Comparison of ENCODE assay signal across 27 cellular contexts in the genomic region with DNA sequence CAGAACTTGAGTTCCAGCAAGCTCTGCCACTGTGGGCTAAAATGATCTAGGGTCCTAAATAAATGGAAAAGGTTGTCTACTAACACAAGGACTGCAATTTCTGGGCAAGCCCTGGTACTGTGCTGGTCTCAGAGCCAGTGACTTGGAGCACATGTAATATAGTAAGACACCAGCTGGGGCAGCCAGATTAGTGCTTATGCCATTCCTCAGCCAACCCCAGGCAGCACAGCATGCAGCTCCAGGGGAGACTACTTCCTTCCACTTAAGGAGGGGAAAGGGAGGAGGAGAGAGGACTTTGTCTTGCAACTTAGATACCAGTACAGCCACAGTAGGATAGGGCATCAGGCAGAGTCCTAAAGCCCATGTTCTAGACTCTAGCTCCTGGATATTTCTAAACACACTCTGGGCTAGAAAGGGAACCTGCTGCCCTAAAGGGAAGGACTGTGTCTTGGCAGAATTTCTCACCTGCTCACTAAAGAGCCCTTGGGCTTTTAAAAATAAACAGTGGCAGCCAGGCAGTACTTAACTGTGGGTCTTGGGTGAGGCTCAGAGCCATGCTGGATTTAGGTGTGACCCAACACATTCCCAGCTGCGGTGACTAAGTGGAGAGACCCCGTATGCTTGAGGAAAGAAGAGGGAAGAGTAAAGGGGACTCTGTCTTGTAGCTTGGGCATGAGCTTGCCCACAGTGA.
DNase-seq lines count a peak whose midpoint lies in the region; ATAC-seq lines count a peak whose summit lies in the region.
"Had no signal": no experiment of that assay in that cellular context is flagged by ENCODE, and none has a peak within 500 bp of the region (broad histone marks: within the 10 kb centered on the region; RNA-seq: fewer than 3 reads in every experiment).

No MANE protein-coding gene starts in this region.

- H3K4me3 Mint-ChIP-seq in stimulated activated memory B cell treated with anti-CD40 and anti-IgM and Interleukin-4, amounts not matched to agents 10 μg/mL and 1 μg/mL and 100 μg/mL, for 72 hours, result no peak overlapping the region
- H3K4me3 Mint-ChIP-seq in activated naive CD8-positive, alpha-beta T cell treated with anti-CD3 and anti-CD28 coated beads for 36 hours, result no peak overlapping the region
- H3K4me3 Mint-ChIP-seq: CD4-positive, alpha-beta memory T cell; central memory CD8-positive, alpha-beta T cell; immature natural killer cell; T-helper 1 cell treated with Interleukin-12 subunit alpha and Interleukin-12 subunit beta and Interleukin-4 antibody, amounts not matched to agents 30 μg/mL and 1 μg/mL, for 36 hours had no signal

- DNase-seq in DMS 273 (lab: John Stamatoyannopoulos, UW; ENCODE audit: unreplicated experiment) (peak; percentile 36), DMS 273 treated with DMSO at 0.1 percent for 48 hours (lab: John Stamatoyannopoulos, UW) (no peak), NCI-H524 treated with DMSO at 0.1 percent for 48 hours (lab: John Stamatoyannopoulos, UW) (peak; percentile 48), cerebellar cortex (ENCODE audit: low spot score) (peak; percentile 1), KG1 (lab: John Stamatoyannopoulos, UW) (no peak), D341Med (ENCODE audit: low spot score) (no peak)
- no peak for DNase-seq in activated naive CD8-positive, alpha-beta T cell treated with anti-CD3 and anti-CD28 coated beads for 36 hours
- DNase-seq: activated CD4-positive, alpha-beta T cell treated with anti-CD3 and anti-CD28 coated beads for 4 hours; activated CD8-positive, alpha-beta memory T cell treated with anti-CD3 and anti-CD28 coated beads for 24 hours; activated gamma-delta T cell; CD4-positive, alpha-beta memory T cell; dermis blood vessel endothelial cell; gastrocnemius medialis; HCEC 1CT; hippocampal formation; immature natural killer cell; KBM-7; MM.1S; NCI-H1417 treated with DMSO at 0.1 percent for 48 hours; NCI-H526 treated with DMSO at 0.1 percent for 48 hours; SK-N-SH; stimulated activated CD4-positive, alpha-beta T cell treated with anti-CD3 and anti-CD28 coated beads, Interleukin-4, amount 100 ng/mL, for 24 hours; stimulated activated naive CD8-positive, alpha-beta T cell treated with anti-CD3 and anti-CD28 coated beads, Interleukin-15, Interleukin-2, amounts not matched to agents 100 U/mL and 50 U/mL, for 24 hours had no signal

- H3K36me3 Mint-ChIP-seq in stimulated activated memory B cell treated with anti-CD40 and anti-IgM and Interleukin-4, amounts not matched to agents 10 μg/mL and 1 μg/mL and 100 μg/mL, for 72 hours, result no peaks in the 10 kb centered on the region
- H3K36me3 Mint-ChIP-seq in activated naive CD8-positive, alpha-beta T cell treated with anti-CD3 and anti-CD28 coated beads for 36 hours, result no peaks in the 10 kb centered on the region
- H3K36me3 Mint-ChIP-seq: CD4-positive, alpha-beta memory T cell; immature natural killer cell had no signal

- H3K27me3 Mint-ChIP-seq in stimulated activated memory B cell treated with anti-CD40 and anti-IgM and Interleukin-4, amounts not matched to agents 10 μg/mL and 1 μg/mL and 100 μg/mL, for 72 hours, result no peaks in the 10 kb centered on the region
- no peaks in the 10 kb centered on the region for H3K27me3 Mint-ChIP-seq in activated naive CD8-positive, alpha-beta T cell treated with anti-CD3 and anti-CD28 coated beads for 36 hours
- H3K27me3 Mint-ChIP-seq: CD4-positive, alpha-beta memory T cell; central memory CD8-positive, alpha-beta T cell had no signal

- peak; percentile 45 for ATAC-seq in stimulated activated memory B cell treated with anti-CD40 and anti-IgM and Interleukin-4, amounts not matched to agents 10 μg/mL and 1 μg/mL and 100 μg/mL, for 72 hours
- ATAC-seq: gastrocnemius medialis; sciatic nerve; stimulated activated naive CD8-positive, alpha-beta T cell treated with anti-CD3 and anti-CD28 coated beads, Interleukin-15, Interleukin-2, amounts not matched to agents 100 U/mL and 50 U/mL, for 24 hours had no signal

- H3K9me3 Mint-ChIP-seq in stimulated activated memory B cell treated with anti-CD40 and anti-IgM and Interleukin-4, amounts not matched to agents 10 μg/mL and 1 μg/mL and 100 μg/mL, for 72 hours, result no peaks in the 10 kb centered on the region
- no peaks in the 10 kb centered on the region for H3K9me3 Mint-ChIP-seq in activated naive CD8-positive, alpha-beta T cell treated with anti-CD3 and anti-CD28 coated beads for 36 hours

- H3K4me1 Mint-ChIP-seq in stimulated activated memory B cell treated with anti-CD40 and anti-IgM and Interleukin-4, amounts not matched to agents 10 μg/mL and 1 μg/mL and 100 μg/mL, for 72 hours, result no peaks in the 10 kb centered on the region
- no peaks in the 10 kb centered on the region for H3K4me1 Mint-ChIP-seq in activated naive CD8-positive, alpha-beta T cell treated with anti-CD3 and anti-CD28 coated beads for 36 hours
- H3K4me1 Mint-ChIP-seq: CD4-positive, alpha-beta memory T cell; central memory CD8-positive, alpha-beta T cell; immature natural killer cell had no signal

- no peak overlapping the region for H3K27ac Mint-ChIP-seq in stimulated activated memory B cell treated with anti-CD40 and anti-IgM and Interleukin-4, amounts not matched to agents 10 μg/mL and 1 μg/mL and 100 μg/mL, for 72 hours
- no peak overlapping the region for H3K27ac Mint-ChIP-seq in activated naive CD8-positive, alpha-beta T cell treated with anti-CD3 and anti-CD28 coated beads for 36 hours
- H3K27ac Mint-ChIP-seq: CD4-positive, alpha-beta memory T cell; immature natural killer cell; T-helper 1 cell treated with Interleukin-12 subunit alpha and Interleukin-12 subunit beta and Interleukin-4 antibody, amounts not matched to agents 30 μg/mL and 1 μg/mL, for 36 hours had no signal

Comparison
In these comparisons a context has a peak if more than half of its experiments do, and no peak if none do; other contexts are left out.
1. DNase-seq: peak in DMS 273 (single experiment), NCI-H524 treated with DMSO at 0.1 percent for 48 hours (single experiment) and cerebellar cortex (single experiment); none in DMS 273 treated with DMSO at 0.1 percent for 48 hours (single experiment), KG1 (single experiment), D341Med (single experiment) and activated naive CD8-positive, alpha-beta T cell treated with anti-CD3 and anti-CD28 coated beads for 36 hours (single experiment).